In the genomic region with DNA sequence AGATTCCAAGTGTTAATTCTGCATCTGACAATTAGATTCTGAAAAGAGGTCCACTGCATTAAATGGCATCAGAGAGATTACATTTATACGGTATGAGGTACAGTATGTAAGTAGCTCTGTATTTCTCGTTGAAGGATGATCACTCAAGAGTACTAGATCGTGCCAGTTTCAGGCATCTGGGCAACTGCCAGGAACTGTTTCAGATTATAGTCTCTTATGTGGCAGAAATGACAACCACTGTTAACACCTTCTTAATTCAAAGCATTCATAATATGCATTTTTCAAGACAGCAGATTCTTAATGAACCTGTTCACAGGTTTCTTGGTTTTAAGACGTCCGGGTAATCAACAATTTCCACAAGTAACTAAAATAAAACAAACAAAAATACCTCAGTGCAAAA, we compare ENCODE assay signal across 9 cellular contexts. TPM values are rescaled to one million over a fixed set of nuclear protein-coding genes. Genes with fewer than 3 reads are reported as not detected.
DNase-seq lines count a peak whose midpoint lies in the region; TF ChIP-seq lines count a peak whose summit lies in the region.
"Had no signal": no experiment of that assay in that cellular context is flagged by ENCODE, and none has a peak within 500 bp of the region (broad histone marks: within the 10 kb centered on the region; RNA-seq: fewer than 3 reads in every experiment).

No MANE protein-coding gene starts in this region.

- no peaks in the 10 kb centered on the region for H3K27me3 ChIP-seq in HL-60 (ENCODE audit: insufficient read depth, poor library complexity, severe bottlenecking)

- H3K4me3 ChIP-seq in HL-60 (replicated peaks; ENCODE audit: insufficient read depth, low read length) (0 out of 2 replicates have a peak overlapping the region, but pooled peaks have one; percentile 76), SK-N-MC (peak overlapping the region; percentile 90), iPS-11a (ENCODE audit: low read depth, low read length) (peak overlapping the region; percentile 82)

- no peak overlapping the region for H3K4me3 Mint-ChIP-seq in chondrocyte (ENCODE audit: unreplicated experiment)
- H3K4me3 Mint-ChIP-seq: activated naive CD8-positive, alpha-beta T cell had no signal

- H3K27me3 Mint-ChIP-seq in chondrocyte (ENCODE audit: low read depth), result no peaks in the 10 kb centered on the region
- H3K27me3 Mint-ChIP-seq: activated naive CD8-positive, alpha-beta T cell had no signal

- H3K27ac ChIP-seq in HL-60 (replicated peaks) (0 out of 2 replicates have a peak overlapping the region, but pooled peaks have one; percentile 4), SK-N-MC (no peak overlapping the region)

- H3K27ac Mint-ChIP-seq in chondrocyte (ENCODE audit: unreplicated experiment), result no peak overlapping the region
- H3K27ac Mint-ChIP-seq: activated naive CD8-positive, alpha-beta T cell had no signal

- H3K9me3 Mint-ChIP-seq in chondrocyte (ENCODE audit: low read depth), result no peaks in the 10 kb centered on the region

- H3K36me3 ChIP-seq in SK-N-MC (ENCODE audit: insufficient read depth, low read length), result peaks cover 8% of the 10 kb centered on the region

- TF ChIP-seq CTCF in HL-60 (IDR thresholded peaks at IDR 0.05; ENCODE audit: insufficient read depth, low read length) (no peak), chondrocyte (IDR thresholded peaks at IDR 0.05) (no peak)

- H3K9me3 ChIP-seq in SK-N-MC (ENCODE audit: low read depth, low read length), result no peaks in the 10 kb centered on the region

- peak overlapping the region; percentile 65 for H3K9ac ChIP-seq in SK-N-MC (ENCODE audit: insufficient read length)

- H3K4me1 Mint-ChIP-seq in chondrocyte (ENCODE audit: low read depth), result peaks cover 47% of the 10 kb centered on the region

- H3K36me3 Mint-ChIP-seq in chondrocyte (ENCODE audit: low read depth), result peaks cover 6% of the 10 kb centered on the region
- H3K36me3 Mint-ChIP-seq: activated naive CD8-positive, alpha-beta T cell had no signal

- peak in 1 of 2 experiments; percentile 6 for DNase-seq in HL-60 (ENCODE audit: low read depth in 1 of 2, low spot score in 1 of 2)
- DNase-seq in SK-N-MC (ENCODE audit: low read depth, low spot score), result no peak
- DNase-seq in superior temporal gyrus (ENCODE audit: extremely low spot score), result peak; percentile 62
- no peak for DNase-seq in NCI-H524 treated with DMSO at 0.1 percent for 48 hours (lab: John Stamatoyannopoulos, UW)
- DNase-seq in chondrocyte (ENCODE audit: low spot score), result no peak
- no peak for DNase-seq in cerebellar nuclear complex (lab: John Stamatoyannopoulos, UW)
- DNase-seq: NCI-H187 had no signal

RNA-seq across cellular contexts. Expression of a gene that starts 1.6 kb away (rescaled TPM):
- total RNA-seq in chondrocyte, result 47.2 to 54.4 TPM (median 47.8 TPM) in 3 replicates
